24 cellular contexts compared by ENCODE assay signal in genomic region chr5:121731377-121731776, GRCh38.
"Had no signal": no experiment of that assay in that cellular context is flagged by ENCODE, and none has a peak within 500 bp of the region (broad histone marks: within the 10 kb centered on the region; RNA-seq: fewer than 3 reads in every experiment).

No MANE protein-coding gene starts in this region.

- H3K36me3 Mint-ChIP-seq: activated naive CD8-positive, alpha-beta T cell treated with anti-CD3 and anti-CD28 coated beads, Interleukin-2, amount 10 ng/mL, durations not matched to agents 7 days and 5 days; brain; stimulated activated effector memory CD8-positive, alpha-beta T cell treated with anti-CD3 and anti-CD28 coated beads, Interleukin-12 subunit alpha, Interleukin-12 subunit beta, amount 100 ng/mL, for 72 hours had no signal

- ATAC-seq: activated T-cell treated with anti-CD3 and anti-CD28 coated beads, Interleukin-2, amount 50 U/mL, for 4 hours; lower lobe of right lung; natural killer cell; stimulated activated effector memory CD8-positive, alpha-beta T cell treated with anti-CD3 and anti-CD28 coated beads, Interleukin-12 subunit alpha, Interleukin-12 subunit beta, amount 100 ng/mL, for 72 hours; stimulated activated naive CD8-positive, alpha-beta T cell treated with anti-CD3 and anti-CD28 coated beads, Interleukin-15, amount 100 ng/mL, for 72 hours had no signal

- H3K27me3 ChIP-seq: tibial artery, uterus had no signal

- FAIRE-seq: colon, endothelial cell of umbilical vein, islet of Langerhans had no signal

- H3K27me3 Mint-ChIP-seq: activated CD4-positive, alpha-beta T cell treated with anti-CD3 and anti-CD28 coated beads, Interleukin-2, amount 10 ng/mL, durations not matched to agents 7 days and 5 days; activated naive CD8-positive, alpha-beta T cell treated with anti-CD3 and anti-CD28 coated beads, Interleukin-2, amount 10 ng/mL, durations not matched to agents 7 days and 5 days; brain; stimulated activated naive CD8-positive, alpha-beta T cell treated with anti-CD3 and anti-CD28 coated beads, Interleukin-15, amount 100 ng/mL, for 72 hours had no signal

- H3K27ac Mint-ChIP-seq: activated CD4-positive, alpha-beta T cell treated with anti-CD3 and anti-CD28 coated beads, Interleukin-2, amount 10 ng/mL, durations not matched to agents 7 days and 5 days; activated naive CD4-positive, alpha-beta T cell treated with anti-CD3 and anti-CD28 coated beads for 36 hours; activated naive CD8-positive, alpha-beta T cell treated with anti-CD3 and anti-CD28 coated beads, Interleukin-2, amount 10 ng/mL, durations not matched to agents 7 days and 5 days; natural killer cell; stimulated activated effector memory CD8-positive, alpha-beta T cell treated with anti-CD3 and anti-CD28 coated beads, Interleukin-12 subunit alpha, Interleukin-12 subunit beta, amount 100 ng/mL, for 72 hours; stimulated activated naive CD8-positive, alpha-beta T cell treated with anti-CD3 and anti-CD28 coated beads, Interleukin-15, amount 100 ng/mL, for 72 hours had no signal

- H3K4me1 ChIP-seq: lower lobe of right lung, tibial artery, uterus had no signal

- H3K9me3 ChIP-seq: lower lobe of right lung, tibial artery, uterus had no signal

- H3K36me3 ChIP-seq: lower lobe of right lung, tibial artery, uterus had no signal

- H3K4me1 Mint-ChIP-seq: activated CD4-positive, alpha-beta T cell treated with anti-CD3 and anti-CD28 coated beads, Interleukin-2, amount 10 ng/mL, durations not matched to agents 7 days and 5 days; activated naive CD8-positive, alpha-beta T cell treated with anti-CD3 and anti-CD28 coated beads, Interleukin-2, amount 10 ng/mL, durations not matched to agents 7 days and 5 days; brain; natural killer cell; stimulated activated effector memory CD8-positive, alpha-beta T cell treated with anti-CD3 and anti-CD28 coated beads, Interleukin-12 subunit alpha, Interleukin-12 subunit beta, amount 100 ng/mL, for 72 hours; stimulated activated naive CD8-positive, alpha-beta T cell treated with anti-CD3 and anti-CD28 coated beads, Interleukin-15, amount 100 ng/mL, for 72 hours had no signal

- H3K27ac ChIP-seq: lower lobe of right lung, SK-N-MC, tibial artery, uterus, VCaP had no signal

- DNase-seq: activated CD4-positive, alpha-beta T cell treated with anti-CD3 and anti-CD28 coated beads, Interleukin-2, amount 10 ng/mL, durations not matched to agents 7 days and 5 days; activated CD4-positive, CD25-positive, alpha-beta regulatory T cell treated with anti-CD3 and anti-CD28 coated beads, Interleukin-2, amount 50 U/mL, for 72 hours; activated naive CD4-positive, alpha-beta T cell treated with anti-CD3 and anti-CD28 coated beads for 36 hours; activated naive CD8-positive, alpha-beta T cell treated with anti-CD3 and anti-CD28 coated beads, Interleukin-2, amount 10 ng/mL, durations not matched to agents 7 days and 5 days; activated T-cell treated with anti-CD3 and anti-CD28 coated beads, Interleukin-2, amount 50 U/mL, for 4 hours; anterior cingulate cortex; central memory CD4-positive, alpha-beta T cell; effector memory CD4-positive, alpha-beta T cell; foreskin melanocyte; hypothalamus; lower lobe of right lung; natural killer cell; retina; stimulated activated CD4-positive, alpha-beta T cell treated with anti-CD3 and anti-CD28 coated beads, Interleukin-2, amount 100 ng/mL, for 24 hours; stimulated activated naive CD8-positive, alpha-beta T cell treated with anti-CD3 and anti-CD28 coated beads, Interleukin-15, amount 100 ng/mL, for 72 hours; tibial artery; uterus had no signal

- H3K4me3 Mint-ChIP-seq: activated CD4-positive, alpha-beta T cell treated with anti-CD3 and anti-CD28 coated beads, Interleukin-2, amount 10 ng/mL, durations not matched to agents 7 days and 5 days; activated naive CD4-positive, alpha-beta T cell treated with anti-CD3 and anti-CD28 coated beads for 36 hours; activated naive CD8-positive, alpha-beta T cell treated with anti-CD3 and anti-CD28 coated beads, Interleukin-2, amount 10 ng/mL, durations not matched to agents 7 days and 5 days; activated T-cell treated with anti-CD3 and anti-CD28 coated beads, Interleukin-2, amount 50 U/mL, for 4 hours; brain; natural killer cell; stimulated activated effector memory CD8-positive, alpha-beta T cell treated with anti-CD3 and anti-CD28 coated beads, Interleukin-12 subunit alpha, Interleukin-12 subunit beta, amount 100 ng/mL, for 72 hours; stimulated activated naive CD8-positive, alpha-beta T cell treated with anti-CD3 and anti-CD28 coated beads, Interleukin-15, amount 100 ng/mL, for 72 hours had no signal

- H3K9me3 Mint-ChIP-seq: activated CD4-positive, alpha-beta T cell treated with anti-CD3 and anti-CD28 coated beads, Interleukin-2, amount 10 ng/mL, durations not matched to agents 7 days and 5 days; brain; stimulated activated naive CD8-positive, alpha-beta T cell treated with anti-CD3 and anti-CD28 coated beads, Interleukin-15, amount 100 ng/mL, for 72 hours had no signal

- H3K4me3 ChIP-seq: lower lobe of right lung, SK-N-MC, tibial artery, uterus had no signal
